27 cellular contexts compared by ENCODE assay signal in the genomic region with DNA sequence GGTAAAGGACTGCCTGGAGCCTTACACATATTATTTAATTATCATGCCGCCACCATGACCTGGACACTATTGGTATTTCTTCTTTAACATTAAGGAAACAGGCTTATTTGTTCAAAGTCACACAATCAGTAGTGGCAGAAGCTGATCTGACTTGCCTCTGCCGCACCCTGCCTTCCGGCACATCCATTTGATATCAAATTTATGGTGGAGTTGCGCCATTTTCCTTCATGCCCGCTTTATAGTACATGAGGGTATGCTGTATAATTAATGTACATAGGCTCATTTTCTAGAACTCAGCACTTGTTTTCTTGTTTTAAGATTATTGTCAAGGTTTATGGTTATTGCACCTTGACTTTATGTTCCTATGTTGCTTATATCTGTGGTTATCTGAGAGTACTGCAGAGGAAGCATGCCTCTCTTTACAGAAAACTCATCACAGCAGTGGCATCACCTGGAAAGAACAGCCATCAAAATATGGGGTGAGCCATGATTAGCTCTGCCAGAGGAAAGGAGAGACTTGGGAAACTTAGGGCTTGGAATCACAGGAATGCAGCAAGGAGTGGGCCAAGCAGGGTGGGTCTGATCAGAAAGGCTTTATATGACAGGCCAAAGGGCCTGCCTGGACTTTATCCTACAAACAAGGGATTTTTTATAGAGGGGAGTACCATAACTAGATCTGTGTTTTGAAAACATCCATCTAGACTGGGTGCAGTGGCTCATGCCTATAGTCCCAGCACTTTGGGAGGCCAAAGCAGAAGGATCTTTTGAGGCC.
"Had no signal": no experiment of that assay in that cellular context is flagged by ENCODE, and none has a peak within 500 bp of the region (broad histone marks: within the 10 kb centered on the region; RNA-seq: fewer than 3 reads in every experiment).

No MANE protein-coding gene starts in this region.

- H3K27ac Mint-ChIP-seq: activated CD4-positive, alpha-beta T cell treated with anti-CD3 and anti-CD28 coated beads for 36 hours; activated CD8-positive, alpha-beta T cell treated with anti-CD3 and anti-CD28 coated beads for 36 hours; activated naive CD4-positive, alpha-beta T cell treated with anti-CD3 and anti-CD28 coated beads, Interleukin-2, amount 10 ng/mL, durations not matched to agents 7 days and 5 days; activated naive CD8-positive, alpha-beta T cell treated with anti-CD3 and anti-CD28 coated beads for 36 hours; activated T-cell treated with anti-CD3 and anti-CD28 coated beads, Interleukin-2, amount 50 U/mL, for 72 hours; activated T-helper 2 cell treated with anti-CD3 and anti-CD28 coated beads, Interferon-gamma antibody, Interleukin-2, Interleukin-4, amounts not matched to agents 10 μg/mL and 5 μg/mL and 100 μg/mL, durations not matched to agents 14 hours and 24 hours and 36 hours; T-cell had no signal

- H3K27me3 ChIP-seq: adrenal gland had no signal

- DNase-seq: activated CD4-positive, alpha-beta T cell treated with anti-CD3 and anti-CD28 coated beads for 36 hours; activated CD4-positive, CD25-positive, alpha-beta regulatory T cell; activated CD8-positive, alpha-beta memory T cell treated with anti-CD3 and anti-CD28 coated beads, Interleukin-2, amount 50 U/mL, for 4 hours; activated CD8-positive, alpha-beta T cell treated with anti-CD3 and anti-CD28 coated beads for 36 hours; activated gamma-delta T cell treated with Interleukin-2 at 50 U/mL for 16 hours; activated naive CD4-positive, alpha-beta T cell treated with anti-CD3 and anti-CD28 coated beads, Interleukin-2, amount 10 ng/mL, durations not matched to agents 7 days and 5 days; activated naive CD8-positive, alpha-beta T cell treated with anti-CD3 and anti-CD28 coated beads for 36 hours; activated T-cell treated with anti-CD3 and anti-CD28 coated beads, Interleukin-2, amount 50 U/mL, for 72 hours; adrenal gland; anterior cingulate cortex; Karpas-422; NCI-H1048; NCI-H1930; NCI-H345; NCI-H510A; NCI-H526 treated with DMSO at 0.1 percent for 48 hours; NCI-H82; RPMI8226; T-cell; T-helper 2 cell; T1000 had no signal

- H3K9me3 ChIP-seq: adrenal gland had no signal

- ATAC-seq: activated CD4-positive, alpha-beta T cell treated with anti-CD3 and anti-CD28 coated beads for 36 hours; activated CD8-positive, alpha-beta T cell treated with anti-CD3 and anti-CD28 coated beads for 36 hours; activated T-cell treated with anti-CD3 and anti-CD28 coated beads, Interleukin-2, amount 50 U/mL, for 72 hours; K562; Panc1; Right ventricle myocardium inferior; T-cell had no signal

- H3K9me3 Mint-ChIP-seq: activated CD8-positive, alpha-beta T cell treated with anti-CD3 and anti-CD28 coated beads for 36 hours; activated naive CD8-positive, alpha-beta T cell treated with anti-CD3 and anti-CD28 coated beads for 36 hours; activated T-cell treated with anti-CD3 and anti-CD28 coated beads, Interleukin-2, amount 50 U/mL, for 72 hours; activated T-helper 2 cell treated with anti-CD3 and anti-CD28 coated beads, Interferon-gamma antibody, Interleukin-2, Interleukin-4, amounts not matched to agents 10 μg/mL and 5 μg/mL and 100 μg/mL, durations not matched to agents 14 hours and 24 hours and 36 hours; T-cell had no signal

- H3K36me3 Mint-ChIP-seq: activated naive CD4-positive, alpha-beta T cell treated with anti-CD3 and anti-CD28 coated beads, Interleukin-2, amount 10 ng/mL, durations not matched to agents 7 days and 5 days; activated naive CD8-positive, alpha-beta T cell treated with anti-CD3 and anti-CD28 coated beads for 36 hours; T-cell had no signal

- H3K36me3 ChIP-seq: adrenal gland had no signal

- H3K4me1 ChIP-seq: adrenal gland had no signal

- H3K27ac ChIP-seq: adrenal gland, SK-N-MC, VCaP had no signal

- H3K4me3 Mint-ChIP-seq: activated CD4-positive, alpha-beta T cell treated with anti-CD3 and anti-CD28 coated beads for 36 hours; activated CD8-positive, alpha-beta T cell treated with anti-CD3 and anti-CD28 coated beads for 36 hours; activated naive CD4-positive, alpha-beta T cell treated with anti-CD3 and anti-CD28 coated beads, Interleukin-2, amount 10 ng/mL, durations not matched to agents 7 days and 5 days; activated naive CD8-positive, alpha-beta T cell treated with anti-CD3 and anti-CD28 coated beads for 36 hours; activated T-cell treated with anti-CD3 and anti-CD28 coated beads, Interleukin-2, amount 50 U/mL, for 72 hours; T-cell had no signal

- H3K4me3 ChIP-seq: adrenal gland, K562, SK-N-MC had no signal
